In the genomic region with DNA sequence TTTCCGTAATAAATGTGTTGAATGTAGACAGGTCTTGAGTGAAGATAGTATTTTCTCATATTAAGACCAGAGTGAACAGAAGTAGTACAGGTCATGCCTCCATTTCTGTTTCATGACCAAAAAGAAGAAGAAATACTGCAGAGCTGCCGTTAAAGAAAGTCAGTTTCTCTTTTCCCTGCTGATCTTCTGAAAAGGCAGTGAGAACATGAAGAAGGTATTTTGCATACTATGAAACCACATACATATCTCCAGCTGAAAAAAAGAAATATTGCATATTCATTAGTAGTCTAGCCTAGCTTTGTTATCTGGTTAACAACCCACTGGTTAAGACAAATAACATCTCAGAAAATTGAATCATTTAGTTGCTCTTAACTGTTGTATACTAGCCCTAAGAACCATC, we compare ENCODE assay signal across 18 cellular contexts.
DNase-seq lines count a peak whose midpoint lies in the region; ATAC-seq, FAIRE-seq and TF ChIP-seq lines count a peak whose summit lies in the region.
"Had no signal": no experiment of that assay in that cellular context is flagged by ENCODE, and none has a peak within 500 bp of the region (broad histone marks: within the 10 kb centered on the region; RNA-seq: fewer than 3 reads in every experiment).

No MANE protein-coding gene starts in this region.

- intact Hi-C loops in kidney (cut with DNase I): no loop called here

- no peak overlapping the region for H3K4me3 ChIP-seq in OCI-LY1 (ENCODE audit: low read depth, low read length, poor library complexity, severe bottlenecking)
- no peak overlapping the region for H3K4me3 ChIP-seq in kidney (ENCODE audit: low read length in 2 of 2)
- no peak overlapping the region for H3K4me3 ChIP-seq in hepatocyte
- H3K4me3 ChIP-seq: GM23338, lung had no signal

- no peaks in the 10 kb centered on the region for H3K9me3 ChIP-seq in OCI-LY1 (ENCODE audit: low read length)
- no peaks in the 10 kb centered on the region for H3K9me3 ChIP-seq in kidney (ENCODE audit: control insufficient read depth in 1 of 2, low read length in 2 of 2)
- H3K9me3 ChIP-seq in hepatocyte (ENCODE audit: low read depth): no peaks in the 10 kb centered on the region

- H3F3A ChIP-seq in OCI-LY1 (ENCODE audit: insufficient read depth, low read length): no peaks in the 10 kb centered on the region

- H3K27me3 ChIP-seq in OCI-LY1 (ENCODE audit: insufficient read depth, low read length) (no peaks in the 10 kb centered on the region), hepatocyte (no peaks in the 10 kb centered on the region)

- no peak for DNase-seq in caudate nucleus (lab: John Stamatoyannopoulos, UW)
- DNase-seq in kidney: no peak
- DNase-seq in hepatocyte (ENCODE audit: low spot score): no peak
- DNase-seq in AG08396 (ENCODE audit: low spot score): no peak
- DNase-seq: activated CD4-positive, CD25-positive, alpha-beta regulatory T cell treated with anti-CD3 and anti-CD28 coated beads, Interleukin-2, amount 50 U/mL, for 72 hours; AML-193; EL; MV-4-11; NCI-H510A treated with DMSO at 0.1 percent for 48 hours; SIG-M5; stimulated activated CD4-positive, alpha-beta T cell treated with anti-CD3 and anti-CD28 coated beads, Interleukin-12 subunit alpha, Interleukin-12 subunit beta, amount 100 ng/mL, for 4 hours; stimulated activated CD8-positive, alpha-beta memory T cell treated with anti-CD3 and anti-CD28 coated beads, Interleukin-4, amount 100 ng/mL, for 48 hours had no signal

- H3K4me2 ChIP-seq in OCI-LY1 (ENCODE audit: low read length) (no peak overlapping the region), hepatocyte (no peak overlapping the region)
- H3K4me2 ChIP-seq: GM23338 had no signal

- H3K36me3 ChIP-seq in OCI-LY1 (ENCODE audit: insufficient read depth, low read length) (peaks cover 9% of the 10 kb centered on the region), kidney (ENCODE audit: control insufficient read depth in 1 of 2, insufficient read depth in 2 of 2, low read length in 2 of 2) (no peaks in the 10 kb centered on the region), hepatocyte (replicated peaks; ENCODE audit: insufficient read depth, low read depth) (no peaks in the 10 kb centered on the region)

- ATAC-seq in GM18505 (IDR thresholded peaks at IDR 0.05; ENCODE audit: unreplicated experiment): peak; percentile 64
- ATAC-seq in GM19467 (IDR thresholded peaks at IDR 0.05; ENCODE audit: unreplicated experiment): peak; percentile 61
- peak; percentile 84 for ATAC-seq in HG02885 (IDR thresholded peaks at IDR 0.05; ENCODE audit: poor library complexity, unreplicated experiment)
- ATAC-seq: GM23338 had no signal

- TF ChIP-seq POLR2A in GM18505 (IDR thresholded peaks at IDR 0.05; ENCODE audit: borderline replicate concordance, extremely low read depth, insufficient read depth, insufficient read length): no peak

- H2AFZ ChIP-seq in OCI-LY1 (ENCODE audit: low read length) (no peak overlapping the region), hepatocyte (no peak overlapping the region)
- H2AFZ ChIP-seq: GM23338 had no signal

- H3K27ac ChIP-seq in OCI-LY1 (ENCODE audit: low read depth, low read length, poor library complexity, severe bottlenecking): peak overlapping the region; percentile 20
- H3K27ac ChIP-seq in caudate nucleus (ENCODE audit: low read depth, low read length): no peak overlapping the region
- H3K27ac ChIP-seq in kidney (ENCODE audit: low read depth in 2 of 2, low read length in 2 of 2): no peak overlapping the region
- no peak overlapping the region for H3K27ac ChIP-seq in hepatocyte

- FAIRE-seq in kidney (lab: Jason Lieb, UNC): no peak

- H3K9me2 ChIP-seq in OCI-LY1 (ENCODE audit: low read depth, low read length) (no peaks in the 10 kb centered on the region), hepatocyte (replicated peaks; ENCODE audit: insufficient read depth) (no peaks in the 10 kb centered on the region)

- H3K4me1 ChIP-seq in OCI-LY1 (ENCODE audit: insufficient read depth, low read length, severe bottlenecking): peaks cover 19% of the 10 kb centered on the region
- no peaks in the 10 kb centered on the region for H3K4me1 ChIP-seq in kidney (ENCODE audit: control insufficient read depth in 1 of 2, insufficient read depth in 1 of 2, low read depth in 1 of 2, low read length in 2 of 2)
- H3K4me1 ChIP-seq in hepatocyte (ENCODE audit: insufficient read depth): no peaks in the 10 kb centered on the region

- H4K20me1 ChIP-seq in OCI-LY1 (ENCODE audit: insufficient read depth, low read length) (no peaks in the 10 kb centered on the region), hepatocyte (ENCODE audit: insufficient read depth, poor library complexity, severe bottlenecking) (no peaks in the 10 kb centered on the region)

- WGBS in hepatocyte (ENCODE audit: low lambda C conversion rate, missing lambda C conversion rate): 92% methylated on average over 2 of the region's 2 CpGs

- H3K9ac ChIP-seq in OCI-LY1 (ENCODE audit: low read length) (no peak overlapping the region), kidney (ENCODE audit: low read length in 2 of 2) (no peak overlapping the region)

- no peaks in the 10 kb centered on the region for H3K79me2 ChIP-seq in OCI-LY1 (ENCODE audit: insufficient read depth, low read length)
- no peaks in the 10 kb centered on the region for H3K79me2 ChIP-seq in hepatocyte

- TF ChIP-seq CTCF in OCI-LY1 (IDR thresholded peaks at IDR 0.05; ENCODE audit: low read length) (no peak), kidney (IDR thresholded peaks at IDR 0.05; ENCODE audit: borderline replicate concordance, extremely low read depth, insufficient read depth) (no peak), hepatocyte (IDR thresholded peaks at IDR 0.05; ENCODE audit: poor library complexity) (no peak)
